In genomic region chrX:44651347-44651746, GRCh38 we compare ENCODE assay signal across 20 cellular contexts.
DNase-seq lines count a peak whose midpoint lies in the region; ATAC-seq, FAIRE-seq and TF ChIP-seq lines count a peak whose summit lies in the region.
"Had no signal": no experiment of that assay in that cellular context is flagged by ENCODE, and none has a peak within 500 bp of the region (broad histone marks: within the 10 kb centered on the region; RNA-seq: fewer than 3 reads in every experiment).

No MANE protein-coding gene starts in this region.

- CTCF ChIA-PET in A549 (lab: Yijun Ruan, JAX): no interaction called here

- no peak for TF ChIP-seq EP300 in A549 (IDR thresholded peaks at IDR 0.05)

- H2AFZ ChIP-seq in GM23338: no peak overlapping the region

- no peaks in the 10 kb centered on the region for H3K9me2 ChIP-seq in GM23338 (ENCODE audit: insufficient read depth)

- TF ChIP-seq POLR2A in A549 (IDR thresholded peaks at IDR 0.05; ENCODE audit: low read length) (no peak), vagina (IDR thresholded peaks at IDR 0.05) (no peak)

- H3K79me2 ChIP-seq in GM23338 (replicated peaks; ENCODE audit: insufficient read depth): no peaks in the 10 kb centered on the region

- H3K36me3 ChIP-seq in GM23338 (ENCODE audit: insufficient read depth) (no peaks in the 10 kb centered on the region), vagina (no peaks in the 10 kb centered on the region)
- H3K36me3 ChIP-seq: right atrium auricular region had no signal

- no peaks in the 10 kb centered on the region for H3K9me3 Mint-ChIP-seq in GM23338
- H3K9me3 Mint-ChIP-seq: type B pancreatic cell had no signal

- H4K20me1 ChIP-seq in GM23338 (replicated peaks; ENCODE audit: insufficient read depth): no peaks in the 10 kb centered on the region

- no peak overlapping the region for H3K27ac Mint-ChIP-seq in GM23338
- H3K27ac Mint-ChIP-seq: activated CD8-positive, alpha-beta memory T cell treated with anti-CD3 and anti-CD28 coated beads, Interleukin-2, amount 10 ng/mL, durations not matched to agents 7 days and 5 days; type B pancreatic cell had no signal

- no peak for FAIRE-seq in A549 (lab: Jason Lieb, UNC)

- H3K9me3 ChIP-seq in A549: no peaks in the 10 kb centered on the region
- no peaks in the 10 kb centered on the region for H3K9me3 ChIP-seq in vagina
- H3K9me3 ChIP-seq: right atrium auricular region had no signal

- POLR2A ChIA-PET in A549 (lab: Yijun Ruan, JAX): no interaction called here

- H3K4me3 Mint-ChIP-seq in GM23338: no peak overlapping the region
- H3K4me3 Mint-ChIP-seq: activated CD8-positive, alpha-beta memory T cell treated with anti-CD3 and anti-CD28 coated beads, Interleukin-2, amount 10 ng/mL, durations not matched to agents 7 days and 5 days; type B pancreatic cell had no signal

- ATAC-seq in A549 (no peak), GM23338 (peak; percentile 75), GM21423 (IDR thresholded peaks at IDR 0.05; ENCODE audit: unreplicated experiment) (no peak)
- ATAC-seq: activated CD8-positive, alpha-beta memory T cell treated with anti-CD3 and anti-CD28 coated beads, Interleukin-2, amount 10 ng/mL, durations not matched to agents 7 days and 5 days had no signal

- H3K27me3 ChIP-seq in GM23338 (ENCODE audit: insufficient read depth): no peaks in the 10 kb centered on the region
- no peaks in the 10 kb centered on the region for H3K27me3 ChIP-seq in vagina
- H3K27me3 ChIP-seq: right atrium auricular region had no signal

- no peaks in the 10 kb centered on the region for H3K36me3 Mint-ChIP-seq in GM23338 (ENCODE audit: low read depth)
- H3K36me3 Mint-ChIP-seq: activated CD8-positive, alpha-beta memory T cell treated with anti-CD3 and anti-CD28 coated beads, Interleukin-2, amount 10 ng/mL, durations not matched to agents 7 days and 5 days; brain; type B pancreatic cell had no signal

- 27% methylated on average over 2 of the region's 2 CpGs for WGBS in A549 (ENCODE audit: missing lambda C conversion rate)

- in situ Hi-C loops in SK-MEL-5 (cut with HindIII; ENCODE audit: low pct_unique_long_range_greater_than_20kb, low sequenced_read_pairs): no loop called here

- H3K4me1 ChIP-seq in A549 (no peaks in the 10 kb centered on the region), GM23338 (ENCODE audit: insufficient read depth) (no peaks in the 10 kb centered on the region), vagina (no peaks in the 10 kb centered on the region)
- H3K4me1 ChIP-seq: right atrium auricular region had no signal

- no peak for TF ChIP-seq CTCF in A549 (IDR thresholded peaks at IDR 0.05)
- TF ChIP-seq CTCF in GM23338 (conservative IDR thresholded peaks at IDR 0.05; ENCODE audit: low read depth in 2 of 2): no peak
- TF ChIP-seq CTCF in vagina (IDR thresholded peaks at IDR 0.05): no peak

- no peak for TF ChIP-seq RAD21 in A549 (conservative IDR thresholded peaks at IDR 0.05 in 1 of 2, IDR thresholded peaks at IDR 0.05 in 1 of 2)

- H3K27me3 Mint-ChIP-seq in GM23338 (ENCODE audit: insufficient read depth, low read depth, poor library complexity): no peaks in the 10 kb centered on the region
- H3K27me3 Mint-ChIP-seq: activated CD8-positive, alpha-beta memory T cell treated with anti-CD3 and anti-CD28 coated beads, Interleukin-2, amount 10 ng/mL, durations not matched to agents 7 days and 5 days; brain; type B pancreatic cell had no signal

- peaks cover 2% of the 10 kb centered on the region; the same call in 1 of the 3 replicates for H3K4me1 Mint-ChIP-seq in GM23338
- H3K4me1 Mint-ChIP-seq: activated CD8-positive, alpha-beta memory T cell treated with anti-CD3 and anti-CD28 coated beads, Interleukin-2, amount 10 ng/mL, durations not matched to agents 7 days and 5 days; brain had no signal

- DNase-seq in A549 (ENCODE audit: low read depth in 1 of 2, low spot score in 1 of 2) (no peak), GM23338 (ENCODE audit: low spot score) (peak; percentile 50), SK-MEL-5 (ENCODE audit: low read depth, low spot score) (peak; percentile 27), iPS-NIHi7 (ENCODE audit: extremely low spot score) (peak; percentile 54), NCI-H345 treated with DMSO at 0.1 percent for 48 hours (lab: John Stamatoyannopoulos, UW; ENCODE audit: unreplicated experiment) (no peak), vagina (ENCODE audit: extremely low spot score in 2 of 2) (no peak), SW 1271 (lab: John Stamatoyannopoulos, UW) (no peak)
- DNase-seq: activated CD8-positive, alpha-beta memory T cell treated with anti-CD3 and anti-CD28 coated beads, Interleukin-2, amount 10 ng/mL, durations not matched to agents 7 days and 5 days; activated naive CD4-positive, alpha-beta T cell; DMS153; effector memory CD4-positive, alpha-beta T cell; foreskin melanocyte; NCI-H146; stimulated activated CD4-positive, alpha-beta T cell treated with anti-CD3 and anti-CD28 coated beads, Interleukin-2, amount 100 ng/mL, for 48 hours had no signal

- intact Hi-C loops in vagina (cut with DNase I): no loop called here

- H3F3A ChIP-seq in GM23338 (replicated peaks; ENCODE audit: low read depth): no peaks in the 10 kb centered on the region

- H3K4me3 ChIP-seq in A549 (no peak overlapping the region), GM23338 (no peak overlapping the region), vagina (no peak overlapping the region)
- H3K4me3 ChIP-seq: right atrium auricular region had no signal

- 0 out of 3 replicates have a peak overlapping the region, but pooled peaks have one; percentile 25 for H3K4me2 ChIP-seq in A549
- no peak overlapping the region for H3K4me2 ChIP-seq in GM23338
- H3K4me2 ChIP-seq: KMS-11 had no signal

- H3K27ac ChIP-seq in A549: no peak overlapping the region
- no peak overlapping the region for H3K27ac ChIP-seq in GM23338 (ENCODE audit: low read depth)
- H3K27ac ChIP-seq in vagina: no peak overlapping the region
- H3K27ac ChIP-seq: KMS-11, right atrium auricular region, VCaP had no signal

TF ChIP-seq in A549, 52 proteins besides CTCF, POLR2A, EP300 and RAD21 (continues in another document):
- TF ChIP-seq USF2 (IDR thresholded peaks at IDR 0.05) (no peak), ZFP36 (IDR thresholded peaks at IDR 0.05; ENCODE audit: borderline replicate concordance, partially characterized antibody) (no peak), RARB (CRISPR knock-in tag; IDR thresholded peaks at IDR 0.05) (no peak), CHD4 (IDR thresholded peaks at IDR 0.05; ENCODE audit: borderline replicate concordance) (no peak), FOSL2 (IDR thresholded peaks at IDR 0.05) (no peak), FOSL2 (CRISPR knock-in tag; IDR thresholded peaks at IDR 0.05) (no peak), NR3C1 (IDR thresholded peaks at IDR 0.05) (no peak), HES2 (IDR thresholded peaks at IDR 0.05) (no peak), HOXA7 (CRISPR knock-in tag; IDR thresholded peaks at IDR 0.05) (no peak), CBX2 (IDR thresholded peaks at IDR 0.05; ENCODE audit: borderline replicate concordance, low read depth) (no peak), SREBF2 (IDR thresholded peaks at IDR 0.05) (no peak), MAX (IDR thresholded peaks at IDR 0.05) (no peak)

TF ChIP-seq in GM23338, 12 proteins besides CTCF, POLR2A, EP300 and RAD21 (continues in another document):
- peak; percentile 60; the same call in 1 of the 2 replicates for TF ChIP-seq ETS1 (IDR thresholded peaks at IDR 0.05)

Comparison
In these comparisons a context has a peak if more than half of its experiments do, and no peak if none do; other contexts are left out.
1. DNase-seq: peak in GM23338 (single experiment), SK-MEL-5 (single experiment) and iPS-NIHi7 (single experiment); none in A549 (0 of 2), NCI-H345 treated with DMSO at 0.1 percent for 48 hours (single experiment), vagina (0 of 2) and SW 1271 (0 of 2).